In the genomic region with DNA sequence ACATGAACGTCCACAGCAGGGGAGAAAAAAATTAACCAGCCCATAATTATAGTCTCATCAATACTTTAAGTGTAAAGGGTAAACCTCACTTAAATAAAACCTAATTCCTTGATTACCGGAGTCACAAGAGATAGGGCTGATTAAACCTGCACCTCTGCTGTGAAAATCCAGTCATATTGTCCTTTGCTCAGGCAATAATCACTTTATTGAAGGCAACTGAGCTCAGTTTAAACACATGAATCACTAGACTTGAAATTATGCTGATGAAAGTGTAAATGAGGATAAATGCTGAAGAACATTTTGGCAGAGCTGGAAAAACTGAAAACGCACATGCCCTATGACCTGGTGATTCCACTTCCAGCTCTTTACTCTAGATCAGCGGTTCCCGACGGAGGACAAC, we compare ENCODE assay signal across 21 cellular contexts. TPM values are rescaled to one million over a fixed set of nuclear protein-coding genes. Genes with fewer than 3 reads are reported as not detected.
"Had no signal": no experiment of that assay in that cellular context is flagged by ENCODE, and none has a peak within 500 bp of the region (broad histone marks: within the 10 kb centered on the region; RNA-seq: fewer than 3 reads in every experiment).

No MANE protein-coding gene starts in this region.

- H3K9me3 ChIP-seq: MG63, SJSA1 had no signal

- H3K36me3 Mint-ChIP-seq: T-cell had no signal

- H3K36me3 ChIP-seq: MG63, SJSA1 had no signal

- H3K4me1 ChIP-seq: SJSA1 had no signal

- H3K27ac Mint-ChIP-seq: T-cell had no signal

- H3K27ac ChIP-seq: SJSA1, SK-N-MC had no signal

- ATAC-seq: HepG2, T-cell had no signal

- H3K4me3 Mint-ChIP-seq: T-cell had no signal

- H3K4me1 Mint-ChIP-seq: T-cell had no signal

- H3K4me3 ChIP-seq: MG63, SJSA1, SK-N-MC had no signal

- DNase-seq: IMR-90, Karpas-422, KG1, MG63, NCI-H1092, NCI-H1105 treated with DMSO at 0.1 percent for 48 hours, NCI-H1694 treated with DMSO at 0.1 percent for 48 hours, NCI-H1930, NCI-H2081 treated with DMSO at 0.1 percent for 48 hours, NCI-H226, NCI-H446, NCI-H510A treated with DMSO at 0.1 percent for 48 hours, NCI-H526, Right ventricle myocardium superior, RPMI8226, SIG-M5, SW 1271, T-cell had no signal

RNA-seq across cellular contexts. Expression of a gene that starts 6.7 kb away (rescaled TPM):
- total RNA-seq: IMR-90, SJSA1 had no signal
